Comparison of ENCODE assay signal across 8 cellular contexts in the genomic region with DNA sequence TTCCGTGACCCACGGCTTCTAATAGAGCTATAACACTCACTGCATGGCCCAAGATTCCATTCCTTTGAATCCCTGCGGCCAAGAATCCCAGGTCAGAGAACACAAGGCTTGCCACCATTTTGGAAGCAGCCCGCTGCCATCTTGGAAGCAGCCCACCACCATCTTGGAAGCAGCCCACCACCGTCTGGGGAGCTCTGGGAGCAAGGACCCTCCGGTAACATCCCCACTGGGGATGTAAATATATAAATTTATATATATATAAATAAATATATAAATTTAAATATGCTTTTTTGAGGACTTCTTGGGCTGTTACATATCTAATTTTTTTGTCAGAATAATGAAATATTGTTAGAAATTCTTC.
"Had no signal": no experiment of that assay in that cellular context is flagged by ENCODE, and none has a peak within 500 bp of the region (broad histone marks: within the 10 kb centered on the region; RNA-seq: fewer than 3 reads in every experiment).

No MANE protein-coding gene starts in this region.

- FAIRE-seq: HepG2 had no signal

- ATAC-seq: HCT116, HepG2 had no signal

- DNase-seq: GM23248, GOT3, H7, HFFc6 had no signal

- H3K9me3 ChIP-seq: HAP-1 had no signal

- H3K36me3 ChIP-seq: HAP-1 had no signal

- H3K4me3 ChIP-seq: GM23248, HAP-1 had no signal

- H2AFZ ChIP-seq: GM23248 had no signal

- H3K27ac ChIP-seq: GM23248, HL-60 had no signal

- H3K9ac ChIP-seq: GM23248 had no signal
